9 cellular contexts compared by ENCODE assay signal in the genomic region with DNA sequence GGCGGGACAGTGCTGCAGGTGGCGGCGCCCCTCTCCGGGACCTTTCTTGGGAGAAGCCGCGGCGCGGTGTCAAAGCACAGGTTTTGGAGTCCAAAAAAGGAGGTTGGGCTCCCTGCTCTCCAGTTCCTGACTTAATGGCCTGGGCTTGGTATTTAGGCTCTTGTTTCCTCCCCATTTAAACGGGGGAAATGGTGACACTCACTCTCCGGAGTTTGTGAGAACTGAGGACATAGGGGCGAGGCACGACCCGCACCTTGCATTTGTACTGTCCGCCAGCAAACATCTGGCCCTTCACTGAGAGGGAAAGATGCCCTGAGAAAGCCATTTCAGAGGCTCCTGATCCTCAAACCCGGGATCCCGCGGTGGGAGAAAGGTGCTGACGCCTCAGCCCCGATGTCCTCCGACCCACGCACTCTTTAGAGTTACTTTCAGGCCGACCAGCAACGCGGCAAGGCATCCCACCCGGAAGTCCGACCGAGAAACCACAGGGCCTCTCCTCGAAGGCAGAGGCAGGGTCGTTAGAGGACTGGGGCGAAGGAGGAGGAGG. TPM values are rescaled to one million over a fixed set of nuclear protein-coding genes. Genes with fewer than 3 reads are reported as not detected.
DNase-seq lines count a peak whose midpoint lies in the region; ATAC-seq and TF ChIP-seq lines count a peak whose summit lies in the region.
"Had no signal": no experiment of that assay in that cellular context is flagged by ENCODE, and none has a peak within 500 bp of the region (broad histone marks: within the 10 kb centered on the region; RNA-seq: fewer than 3 reads in every experiment).

No MANE protein-coding gene starts in this region.

- H3K9me3 ChIP-seq in lung (ENCODE audit: control insufficient read depth in 2 of 2, insufficient read depth in 1 of 2, low read length in 1 of 2) (no peaks in the 10 kb centered on the region), thoracic aorta (no peaks in the 10 kb centered on the region)

- TF ChIP-seq CTCF in lung (IDR thresholded peaks at IDR 0.05; ENCODE audit: control extremely low read depth, extremely low read depth) (no peak), thoracic aorta (IDR thresholded peaks at IDR 0.05) (no peak)

- H3K4me1 ChIP-seq in lung (ENCODE audit: control insufficient read depth in 2 of 2, insufficient read depth in 2 of 2, low read length in 2 of 2) (peaks cover 0 to 5% of the 10 kb centered on the region in 2 donors), thoracic aorta (ENCODE audit: control insufficient read depth in 1 of 2, low read depth in 2 of 2) (peaks cover 7 to 24% of the 10 kb centered on the region in 2 donors)

- H3K27ac ChIP-seq in caudate nucleus (ENCODE audit: low read depth, low read length): peak overlapping the region; percentile 100
- peak overlapping the region; percentile 90 to 94 for H3K27ac ChIP-seq in lung (ENCODE audit: low read depth in 1 of 2, low read length in 1 of 2)
- peak overlapping the region; percentile 97 to 100 for H3K27ac ChIP-seq in thoracic aorta

- H3K27me3 ChIP-seq in lung (ENCODE audit: control insufficient read depth, insufficient read depth) (no peaks in the 10 kb centered on the region), thoracic aorta (replicated peaks; ENCODE audit: insufficient read depth) (no peaks in the 10 kb centered on the region)

- ATAC-seq in lung (ENCODE audit: insufficient read depth, low FRiP score) (no peak), thoracic aorta (ENCODE audit: insufficient number of reproducible peaks, low FRiP score, low read depth) (no peak), HG02938 (IDR thresholded peaks at IDR 0.05; ENCODE audit: unreplicated experiment) (no peak), GM19452 (IDR thresholded peaks at IDR 0.05; ENCODE audit: unreplicated experiment) (no peak), HG03378 (IDR thresholded peaks at IDR 0.05; ENCODE audit: unreplicated experiment) (no peak)

- peak; percentile 36 for DNase-seq in EL
- DNase-seq in RPMI8226: peak; percentile 57
- peak in 15 of 61 donors; percentile 2 to 59 (median 45) for DNase-seq in caudate nucleus (lab: John Stamatoyannopoulos, UW)
- DNase-seq in lung (ENCODE audit: low spot score): no peak
- DNase-seq in thoracic aorta (ENCODE audit: low spot score): no peak

- H3K4me3 ChIP-seq in lung: no peak overlapping the region
- peak overlapping the region; percentile 85 for H3K4me3 ChIP-seq in thoracic aorta

- H3K36me3 ChIP-seq in lung (ENCODE audit: control insufficient read depth in 2 of 2, insufficient read depth in 2 of 2, low read length in 2 of 2) (no peaks in the 10 kb centered on the region), thoracic aorta (no peaks in the 10 kb centered on the region)

- 3 to 5% methylated on average over 30 of the region's 30 CpGs for WGBS in lung, 2 donors

RNA-seq across cellular contexts. Expression of a gene that starts 2.9 kb away (rescaled TPM):
- 10 to 100 TPM; 26.2 to 41.4 TPM for total RNA-seq in lung
- polyA plus RNA-seq in lung: 10 to 100 TPM; 42.5 to 64.1 TPM
- total RNA-seq in thoracic aorta: 10 to 100 TPM; 19.8 to 55.2 TPM

RNA-seq across cellular contexts. Expression of a gene that starts 9.6 kb away (rescaled TPM):
- not detected for total RNA-seq in lung
- polyA plus RNA-seq in lung: not detected
- not detected for total RNA-seq in thoracic aorta
- total RNA-seq: renal cortical epithelial cell had no signal

RNA-seq across cellular contexts. Expression of a gene that starts 10.4 kb away (rescaled TPM):
- total RNA-seq in lung: 10 to 100 TPM; 38.7 to 47.6 TPM
- 10 to 100 TPM; 19.8 to 36.6 TPM for polyA plus RNA-seq in lung
- total RNA-seq in thoracic aorta: 10 to 100 TPM; 32.0 to 46.8 TPM

RNA-seq across cellular contexts. Expression of a gene that starts 37.0 kb away (rescaled TPM):
- total RNA-seq in lung (10 to 100 TPM; 62.6 to 89.4 TPM), thoracic aorta (100 to 1,000 TPM in 1 of 2 donors, 10 to 100 TPM in 1; 82.9 to 109 TPM)
- 10 to 100 TPM; 68.4 to 82.5 TPM for polyA plus RNA-seq in lung

RNA-seq across cellular contexts. Expression of a gene that starts 38.5 kb away (rescaled TPM):
- total RNA-seq in lung (100 to 1,000 TPM; 151 to 249 TPM), thoracic aorta (100 to 1,000 TPM; 138 to 739 TPM)
- 100 to 1,000 TPM; 173 to 265 TPM for polyA plus RNA-seq in lung

Comparison
In these comparisons a context has a peak if more than half of its experiments do, and no peak if none do; other contexts are left out.
1. DNase-seq: peak in EL (single experiment) and RPMI8226 (single experiment); none in lung (single experiment) and thoracic aorta (single experiment).
2. Peak in every context shown above with its lines, with median percentiles within 50 percentile points of each other: H3K27ac ChIP-seq.